Comparison of ENCODE assay signal across 8 cellular contexts in the genomic region with DNA sequence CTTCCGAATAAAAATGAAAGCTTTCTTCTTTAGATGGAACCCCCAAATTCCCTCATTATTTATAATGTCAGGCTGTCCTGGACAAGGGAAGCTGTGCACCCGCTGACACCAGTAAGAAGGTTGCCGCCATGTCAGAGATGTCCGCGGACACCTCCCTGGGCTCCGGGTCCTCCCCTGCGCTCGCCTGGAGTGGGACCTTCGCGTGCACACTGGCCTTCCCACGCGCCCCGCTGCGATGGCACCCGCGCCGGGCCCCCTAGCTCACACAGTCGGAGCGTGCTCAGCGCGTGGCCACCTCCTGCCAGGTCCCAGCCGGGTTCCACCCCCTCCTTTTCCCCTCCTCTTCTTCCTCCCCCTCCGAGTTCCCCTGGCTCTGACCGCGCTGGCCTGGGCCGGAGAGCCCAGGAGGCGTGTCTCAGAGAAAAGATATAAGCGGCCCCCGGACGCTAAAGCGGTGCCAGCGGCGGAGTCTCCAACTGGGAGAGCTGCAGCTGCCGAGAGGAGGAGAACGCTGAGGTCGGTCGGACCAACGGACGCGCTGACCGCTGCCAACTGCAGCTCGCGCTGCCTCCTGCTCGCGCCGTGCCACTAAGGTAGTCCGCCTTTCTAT. TPM values are rescaled to one million over a fixed set of nuclear protein-coding genes. Genes with fewer than 3 reads are reported as not detected.
DNase-seq lines count a peak whose midpoint lies in the region; ATAC-seq and TF ChIP-seq lines count a peak whose summit lies in the region.

A gene with protein sequence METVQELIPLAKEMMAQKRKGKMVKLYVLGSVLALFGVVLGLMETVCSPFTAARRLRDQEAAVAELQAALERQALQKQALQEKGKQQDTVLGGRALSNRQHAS (plus strand): TSS at position 456 of the 610 bp plus-strand sequence. CDS start 273 bp downstream, outside the sequence.

- POLR2A ChIA-PET in HEK293T (lab: Yijun Ruan, JAX), result interaction anchor here (0.7 to 1.7 kb wide), 6 partner anchors 13 to 56 kb away, joined by 3 to 6 read pairs (median 4); no protein-coding TSS in a partner anchor

- H3K4me1 ChIP-seq in SJSA1 (replicated peaks), result no peaks in the 10 kb centered on the region
- H3K4me1 ChIP-seq in skeletal muscle satellite cell (ENCODE audit: control insufficient read depth, insufficient read depth, low read length), result peaks cover 19% of the 10 kb centered on the region

- TF ChIP-seq CTCF in cardiac fibroblast (IDR thresholded peaks at IDR 0.05; ENCODE audit: low read depth, low read length), result peak; percentile 6

- ATAC-seq in GM19351 (IDR thresholded peaks at IDR 0.05; ENCODE audit: unreplicated experiment), result no peak
- no peak for ATAC-seq in GM19463 (IDR thresholded peaks at IDR 0.05; ENCODE audit: unreplicated experiment)

- H3K27me3 ChIP-seq in SJSA1 (replicated peaks), result peaks cover 43% of the 10 kb centered on the region
- H3K27me3 ChIP-seq in skeletal muscle satellite cell (ENCODE audit: control insufficient read depth, insufficient read depth, low read length), result peaks cover 75% of the 10 kb centered on the region

- H3K4me3 ChIP-seq in SJSA1, result peak within 1 kb of the TSS; percentile 9; the same call in 1 of the 2 replicates
- peak within 1 kb of the TSS; percentile 52 to 62 for H3K4me3 ChIP-seq in cardiac fibroblast (replicated peaks in 1 of 2; ENCODE audit: low read depth in 2 of 2, low read length in 2 of 2)
- peak within 1 kb of the TSS; percentile 75 for H3K4me3 ChIP-seq in skeletal muscle satellite cell (ENCODE audit: low read length)

- no peak within 1 kb of the TSS for H3K9ac ChIP-seq in skeletal muscle satellite cell (ENCODE audit: low read depth, low read length)

- H3K9me3 ChIP-seq in SJSA1 (replicated peaks) (no peaks in the 10 kb centered on the region), skeletal muscle satellite cell (replicated peaks; ENCODE audit: low read length) (no peaks in the 10 kb centered on the region)

- CTCF ChIA-PET in HEK293T (lab: Yijun Ruan, JAX), result interaction anchor here (1.0 kb wide), 1 partner anchor 48 kb away, joined by 3 read pairs; no protein-coding TSS in a partner anchor

- H3K27ac ChIP-seq in SJSA1, result no peak within 1 kb of the TSS

- peak within 1 kb of the TSS; percentile 96 for H3K4me2 ChIP-seq in skeletal muscle satellite cell (ENCODE audit: low read length)

- H3K36me3 ChIP-seq in SJSA1 (no peaks in the 10 kb centered on the region), skeletal muscle satellite cell (ENCODE audit: insufficient read depth, low read length) (no peaks in the 10 kb centered on the region)

- DNase-seq in HEK293T (ENCODE audit: extremely low spot score), result peak; percentile 52
- peak in 1 of 2 experiments; percentile 7 for DNase-seq in SJSA1 (ENCODE audit: low read depth in 1 of 2, low spot score in 2 of 2)
- DNase-seq in cardiac fibroblast (ENCODE audit: low read depth in 2 of 2), result peak; percentile 39 to 87
- peak; percentile 56 for DNase-seq in iPS-NIHi7 (ENCODE audit: extremely low spot score)
- DNase-seq in SHP77 treated with DMSO at 0.1 percent for 48 hours (lab: John Stamatoyannopoulos, UW), result no peak

TF ChIP-seq in HEK293T, 16 proteins besides CTCF, POLR2A, EP300 and RAD21:
- TF ChIP-seq SP1 (IDR thresholded peaks at IDR 0.05), result no peak
- TF ChIP-seq FOXK2 (IDR thresholded peaks at IDR 0.05), result no peak
- TF ChIP-seq LEF1 (IDR thresholded peaks at IDR 0.05; ENCODE audit: borderline replicate concordance), result no peak
- no peak for TF ChIP-seq ARNT (IDR thresholded peaks at IDR 0.05)
- TF ChIP-seq TARDBP (IDR thresholded peaks at IDR 0.05), result no peak
- no peak for TF ChIP-seq HDGF (IDR thresholded peaks at IDR 0.05; ENCODE audit: borderline replicate concordance)
- TF ChIP-seq FOXA1 (IDR thresholded peaks at IDR 0.05), result no peak

RNA-seq across cellular contexts. Expression of the gene that starts here (rescaled TPM):
- total RNA-seq in SJSA1 (2014; rRNA removed; shearing (Covaris generic)), result not detected in 2 replicates
- total RNA-seq in skeletal muscle satellite cell (2012; rRNA removed), result 15.3 and 17.2 TPM in 2 replicates

Comparison
In these comparisons a context has a peak if more than half of its experiments do, and no peak if none do; other contexts are left out.
1. H3K4me3 ChIP-seq: peak in every context shown above with its lines; median percentile 75 in skeletal muscle satellite cell; 57 in cardiac fibroblast; 9 in SJSA1.